Comparison of ENCODE assay signal across 32 cellular contexts in genomic region chr2:508121-508520, GRCh38.
"Had no signal": no experiment of that assay in that cellular context is flagged by ENCODE, and none has a peak within 500 bp of the region (broad histone marks: within the 10 kb centered on the region; RNA-seq: fewer than 3 reads in every experiment).

No MANE protein-coding gene starts in this region.

- H3K4me1 ChIP-seq: parathyroid adenoma, prostate gland, right lobe of liver, sigmoid colon, suprapubic skin, testis, tibial artery, transverse colon, upper lobe of right lung, uterus had no signal

- H3K36me3 ChIP-seq: ovary, prostate gland, right lobe of liver, sigmoid colon, suprapubic skin, tibial artery, transverse colon, upper lobe of right lung, uterus had no signal

- DNase-seq: naive B cell; naive thymus-derived CD8-positive, alpha-beta T cell; nephron progenitor cell; occipital lobe; ovary; posterior cingulate gyrus; retina; right cardiac atrium; right lobe of liver; sigmoid colon; small intestine; stimulated activated CD4-positive, alpha-beta T cell treated with anti-CD3 and anti-CD28 coated beads, Interleukin-12 subunit alpha, Interleukin-12 subunit beta, amount 100 ng/mL, for 4 hours; stimulated activated CD4-positive, alpha-beta T cell treated with anti-CD3 and anti-CD28 coated beads, Interleukin-1b, Interleukin-23, amount 100 ng/mL, for 48 hours; stimulated activated CD4-positive, alpha-beta T cell treated with anti-CD3 and anti-CD28 coated beads, Interleukin-4, amount 100 ng/mL, for 1 hour; stimulated activated CD4-positive, alpha-beta T cell treated with anti-CD3 and anti-CD28 coated beads, Interleukin-4, amount 100 ng/mL, for 4 hours; stimulated activated CD8-positive, alpha-beta memory T cell treated with anti-CD3 and anti-CD28 coated beads, Interleukin-4, amount 100 ng/mL, for 48 hours; stimulated activated naive CD4-positive, alpha-beta T cell; stimulated activated naive CD8-positive, alpha-beta T cell treated with anti-CD3 and anti-CD28 coated beads, Interleukin-15, amount 100 ng/mL, for 72 hours; stimulated activated naive CD8-positive, alpha-beta T cell treated with anti-CD3 and anti-CD28 coated beads, Interleukin-15, Interleukin-2, amounts not matched to agents 100 U/mL and 50 U/mL, for 24 hours; substantia nigra; testis; tibial artery; transverse colon; upper lobe of right lung; uterus had no signal

- H3K27me3 Mint-ChIP-seq: stimulated activated naive CD8-positive, alpha-beta T cell treated with anti-CD3 and anti-CD28 coated beads, Interleukin-15, amount 100 ng/mL, for 72 hours had no signal

- H3K27me3 ChIP-seq: ovary, right lobe of liver, sigmoid colon, suprapubic skin, testis, tibial artery, transverse colon, upper lobe of right lung, uterus had no signal

- H3K27ac ChIP-seq: ovary, parathyroid adenoma, prostate gland, right lobe of liver, sigmoid colon, suprapubic skin, testis, tibial artery, transverse colon, upper lobe of right lung, uterus had no signal

- H3K27ac Mint-ChIP-seq: natural killer cell treated with Interleukin-12 subunit alpha and Interleukin-12 subunit beta and Interleukin-15 and Interleukin-18, amount 100 ng/mL, for 72 hours; nephron progenitor cell; stimulated activated memory B cell treated with anti-CD40 and anti-IgM and Interleukin-4, amounts not matched to agents 10 μg/mL and 1 μg/mL and 100 μg/mL, for 72 hours; type B pancreatic cell had no signal

- H3K36me3 Mint-ChIP-seq: naive B cell; naive thymus-derived CD8-positive, alpha-beta T cell; natural killer cell treated with Interleukin-12 subunit alpha and Interleukin-12 subunit beta and Interleukin-15 and Interleukin-18, amount 100 ng/mL, for 72 hours; stimulated activated memory B cell treated with anti-CD40 and anti-IgM and Interleukin-4, amounts not matched to agents 10 μg/mL and 1 μg/mL and 100 μg/mL, for 72 hours; type B pancreatic cell had no signal

- H3K4me1 Mint-ChIP-seq: naive B cell; naive thymus-derived CD8-positive, alpha-beta T cell; stimulated activated memory B cell treated with anti-CD40 and anti-IgM and Interleukin-4, amounts not matched to agents 10 μg/mL and 1 μg/mL and 100 μg/mL, for 72 hours; stimulated activated naive CD8-positive, alpha-beta T cell treated with anti-CD3 and anti-CD28 coated beads, Interleukin-15, amount 100 ng/mL, for 72 hours had no signal

- H3K4me3 ChIP-seq: ovary, prostate gland, right lobe of liver, sigmoid colon, suprapubic skin, testis, tibial artery, transverse colon, upper lobe of right lung, uterus had no signal

- H3K9me3 ChIP-seq: ovary, prostate gland, right lobe of liver, sigmoid colon, suprapubic skin, testis, tibial artery, transverse colon, upper lobe of right lung, uterus had no signal

- H3K4me3 Mint-ChIP-seq: naive B cell; naive thymus-derived CD8-positive, alpha-beta T cell; natural killer cell treated with Interleukin-12 subunit alpha and Interleukin-12 subunit beta and Interleukin-15 and Interleukin-18, amount 100 ng/mL, for 72 hours; nephron progenitor cell; neural crest cell; stimulated activated memory B cell treated with anti-CD40 and anti-IgM and Interleukin-4, amounts not matched to agents 10 μg/mL and 1 μg/mL and 100 μg/mL, for 72 hours; stimulated activated naive CD8-positive, alpha-beta T cell treated with anti-CD3 and anti-CD28 coated beads, Interleukin-15, amount 100 ng/mL, for 72 hours; type B pancreatic cell had no signal
